Comparison of ENCODE assay signal across 8 cellular contexts in genomic region chr2:101387151-101387807, GRCh38. TPM values are rescaled to one million over a fixed set of nuclear protein-coding genes. Genes with fewer than 3 reads are reported as not detected.
DNase-seq lines count a peak whose midpoint lies in the region; ATAC-seq and TF ChIP-seq lines count a peak whose summit lies in the region.

CREG2 (minus strand) TSS chr2:101387503; CDS start chr2:101387457, 46 bp downstream.

- peaks cover 6 to 12% of the 10 kb centered on the region in 2 donors for H3K4me1 Mint-ChIP-seq in immature natural killer cell

- no peak within 1 kb of the TSS for H3K27ac Mint-ChIP-seq in immature natural killer cell

- H3K4me3 ChIP-seq in WI38 (ENCODE audit: low read depth, low read length) (peak within 1 kb of the TSS; percentile 56), skin epidermis (peak within 1 kb of the TSS; percentile 15 to 45 (median 40))

- H3K9me3 Mint-ChIP-seq in immature natural killer cell = no peaks in the 10 kb centered on the region

- peak within 1 kb of the TSS; percentile 36 to 77 (median 70) for H3K4me3 Mint-ChIP-seq in immature natural killer cell

- H3K27ac ChIP-seq in caudate nucleus (ENCODE audit: low read depth, low read length) (no peak within 1 kb of the TSS), skin epidermis (no peak within 1 kb of the TSS)

- peak; percentile 28 for TF ChIP-seq CTCF in WI38 (IDR thresholded peaks at IDR 0.05; ENCODE audit: low read depth, low read length)

- H3K36me3 Mint-ChIP-seq in immature natural killer cell = no peaks in the 10 kb centered on the region

- H3K27me3 Mint-ChIP-seq in immature natural killer cell (ENCODE audit: low read depth in 3 of 3) = peaks cover 2 to 50% (median 18%) of the 10 kb centered on the region in 3 donors

- DNase-seq in COR-L47 (lab: John Stamatoyannopoulos, UW) (peak; percentile 10), Kasumi-1 (lab: John Stamatoyannopoulos, UW) (peak; percentile 30 to 32), caudate nucleus (lab: John Stamatoyannopoulos, UW) (peak in 52 of 61 donors; percentile 13 to 76 (median 46)), immature natural killer cell (peak; percentile 29 to 41 (median 29))

- ATAC-seq in HG03342 (IDR thresholded peaks at IDR 0.05; ENCODE audit: unreplicated experiment) (no peak), HG02588 (IDR thresholded peaks at IDR 0.05; ENCODE audit: unreplicated experiment) (no peak)

RNA-seq across cellular contexts. Expression of gene CREG2, which starts in this region (rescaled TPM):
- not detected for polyA plus RNA-seq in immature natural killer cell

Comparison
In these comparisons a context has a peak if more than half of its experiments do, and no peak if none do; other contexts are left out.
1. Peak in DNase-seq in immature natural killer cell; RNA of the gene not detected or under 1 TPM.